Comparison of ENCODE assay signal across 8 cellular contexts in the genomic region with DNA sequence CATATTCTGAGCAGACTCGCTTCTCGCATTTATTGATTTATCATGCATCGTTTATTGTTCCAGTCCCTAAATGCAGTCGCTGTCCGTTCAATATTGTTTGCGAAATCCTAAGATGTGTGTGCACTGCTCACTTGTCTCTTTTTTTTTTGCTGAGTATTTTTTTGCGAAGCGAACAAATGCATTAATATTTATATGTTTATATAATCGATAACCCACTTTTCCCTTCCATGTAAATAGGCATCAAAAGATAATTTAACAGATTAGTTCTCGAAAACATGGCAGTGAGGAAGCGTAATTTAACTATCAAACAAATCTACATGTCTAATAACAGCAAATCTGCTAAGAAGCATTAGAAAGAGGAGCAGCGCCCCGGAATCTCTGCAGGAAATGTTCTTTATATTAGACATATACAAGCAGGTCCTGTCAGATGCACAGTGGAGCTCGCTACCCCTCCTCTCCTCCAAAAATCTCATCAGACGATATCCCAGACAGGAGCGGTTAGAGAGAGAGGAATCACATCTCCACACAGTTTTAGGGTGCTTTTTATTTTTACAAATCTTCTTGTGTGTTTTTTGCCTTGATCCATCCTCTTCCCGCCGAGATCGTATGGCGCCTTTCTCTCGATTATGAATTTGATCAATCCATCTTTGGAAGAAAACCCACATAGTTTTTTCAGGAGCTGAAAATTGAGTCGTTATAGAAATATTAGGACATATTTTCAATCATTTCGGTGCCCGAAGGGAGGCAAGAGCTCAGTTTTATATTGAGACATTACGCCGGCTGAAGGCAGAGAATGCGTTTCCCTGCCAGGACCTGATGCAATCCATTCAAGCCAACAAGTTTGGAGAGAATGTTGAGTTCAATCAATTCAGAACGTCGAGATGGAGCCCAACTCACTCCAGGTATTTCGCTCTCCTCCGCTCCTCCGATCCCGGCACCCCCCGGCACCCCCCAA. TPM values are rescaled to one million over a fixed set of nuclear protein-coding genes. Genes with fewer than 3 reads are reported as not detected.
DNase-seq lines count a peak whose midpoint lies in the region; ATAC-seq, FAIRE-seq and TF ChIP-seq lines count a peak whose summit lies in the region.

A gene with protein sequence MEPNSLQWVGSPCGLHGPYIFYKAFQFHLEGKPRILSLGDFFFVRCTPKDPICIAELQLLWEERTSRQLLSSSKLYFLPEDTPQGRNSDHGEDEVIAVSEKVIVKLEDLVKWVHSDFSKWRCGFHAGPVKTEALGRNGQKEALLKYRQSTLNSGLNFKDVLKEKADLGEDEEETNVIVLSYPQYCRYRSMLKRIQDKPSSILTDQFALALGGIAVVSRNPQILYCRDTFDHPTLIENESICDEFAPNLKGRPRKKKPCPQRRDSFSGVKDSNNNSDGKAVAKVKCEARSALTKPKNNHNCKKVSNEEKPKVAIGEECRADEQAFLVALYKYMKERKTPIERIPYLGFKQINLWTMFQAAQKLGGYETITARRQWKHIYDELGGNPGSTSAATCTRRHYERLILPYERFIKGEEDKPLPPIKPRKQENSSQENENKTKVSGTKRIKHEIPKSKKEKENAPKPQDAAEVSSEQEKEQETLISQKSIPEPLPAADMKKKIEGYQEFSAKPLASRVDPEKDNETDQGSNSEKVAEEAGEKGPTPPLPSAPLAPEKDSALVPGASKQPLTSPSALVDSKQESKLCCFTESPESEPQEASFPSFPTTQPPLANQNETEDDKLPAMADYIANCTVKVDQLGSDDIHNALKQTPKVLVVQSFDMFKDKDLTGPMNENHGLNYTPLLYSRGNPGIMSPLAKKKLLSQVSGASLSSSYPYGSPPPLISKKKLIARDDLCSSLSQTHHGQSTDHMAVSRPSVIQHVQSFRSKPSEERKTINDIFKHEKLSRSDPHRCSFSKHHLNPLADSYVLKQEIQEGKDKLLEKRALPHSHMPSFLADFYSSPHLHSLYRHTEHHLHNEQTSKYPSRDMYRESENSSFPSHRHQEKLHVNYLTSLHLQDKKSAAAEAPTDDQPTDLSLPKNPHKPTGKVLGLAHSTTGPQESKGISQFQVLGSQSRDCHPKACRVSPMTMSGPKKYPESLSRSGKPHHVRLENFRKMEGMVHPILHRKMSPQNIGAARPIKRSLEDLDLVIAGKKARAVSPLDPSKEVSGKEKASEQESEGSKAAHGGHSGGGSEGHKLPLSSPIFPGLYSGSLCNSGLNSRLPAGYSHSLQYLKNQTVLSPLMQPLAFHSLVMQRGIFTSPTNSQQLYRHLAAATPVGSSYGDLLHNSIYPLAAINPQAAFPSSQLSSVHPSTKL (plus strand): TSS at position 871 of the 955 bp plus-strand sequence. CDS start 11 bp downstream, at position 882.

- 1% methylated on average over 33 of the region's 34 CpGs for WGBS in A549 (ENCODE audit: missing lambda C conversion rate)
- WGBS in endodermal cell (ENCODE audit: insufficient coverage in 1 of 2, insufficient read length in 1 of 2), 2 experiments: 1% methylated on average over 15 to 31 of the region's 34 CpGs

- TF ChIP-seq RAD21 in A549 (conservative IDR thresholded peaks at IDR 0.05 in 1 of 2, IDR thresholded peaks at IDR 0.05 in 1 of 2): no peak

- H3K27ac Mint-ChIP-seq in activated CD8-positive, alpha-beta T cell treated with anti-CD3 and anti-CD28 coated beads, Interleukin-2, amount 10 ng/mL, durations not matched to agents 7 days and 5 days: peak within 1 kb of the TSS; percentile 97
- H3K27ac Mint-ChIP-seq in endodermal cell: peak within 1 kb of the TSS; percentile 97

- H3K4me3 ChIP-seq in A549: peak within 1 kb of the TSS; percentile 59
- H3K4me3 ChIP-seq in endodermal cell (ENCODE audit: low read length): peak within 1 kb of the TSS; percentile 91

- CTCF ChIA-PET in A549 (lab: Yijun Ruan, JAX): interaction anchor here (1.4 to 3.2 kb wide), 3 partner anchors 26 to 344 kb away, joined by 4 to 9 read pairs (median 7); no protein-coding TSS in a partner anchor
- CTCF ChIA-PET in activated CD8-positive, alpha-beta T cell treated with anti-CD3 and anti-CD28 coated beads, Interleukin-2, amount 10 ng/mL, durations not matched to agents 7 days and 5 days (lab: Charles Lee): interaction anchor here (0.7 to 6.5 kb wide), 15 partner anchors 37 to 364 kb away, joined by 3 to 57 read pairs (median 10); no protein-coding TSS in a partner anchor

- H3K4me2 ChIP-seq in A549: peak within 1 kb of the TSS; percentile 77

- H3K9me3 ChIP-seq in A549 (no peaks in the 10 kb centered on the region), endodermal cell (ENCODE audit: control insufficient read depth, low read length) (no peaks in the 10 kb centered on the region)

- H3K4me3 Mint-ChIP-seq in activated CD8-positive, alpha-beta T cell treated with anti-CD3 and anti-CD28 coated beads, Interleukin-2, amount 10 ng/mL, durations not matched to agents 7 days and 5 days: peak within 1 kb of the TSS; percentile 94
- H3K4me3 Mint-ChIP-seq in endodermal cell: peak within 1 kb of the TSS; percentile 72

- peak in 1 of 2 experiments; percentile 45; a peak in 3 of 6 replicates for ATAC-seq in A549
- no peak for ATAC-seq in activated CD8-positive, alpha-beta T cell treated with anti-CD3 and anti-CD28 coated beads, Interleukin-2, amount 10 ng/mL, durations not matched to agents 7 days and 5 days

- H3K27ac ChIP-seq in A549: peak within 1 kb of the TSS; percentile 85 to 91
- peak within 1 kb of the TSS; percentile 99 for H3K27ac ChIP-seq in endodermal cell (ENCODE audit: low read depth, low read length)

- H3K9ac ChIP-seq in endodermal cell (ENCODE audit: extremely low read depth, low read length, poor library complexity, severe bottlenecking): peak within 1 kb of the TSS; percentile 90

- H3K4me1 ChIP-seq in A549: peaks cover 45% of the 10 kb centered on the region
- H3K4me1 ChIP-seq in endodermal cell (ENCODE audit: control insufficient read depth, insufficient read depth, low read length): peaks cover 5% of the 10 kb centered on the region

- peak; percentile 68 to 83 for DNase-seq in A549 (ENCODE audit: low read depth in 1 of 2, low spot score in 1 of 2)
- DNase-seq in GM12892 (ENCODE audit: insufficient read length): no peak
- peak; percentile 26 for DNase-seq in NCI-H446 treated with DMSO at 0.1 percent for 48 hours (lab: John Stamatoyannopoulos, UW)
- peak; percentile 70 for DNase-seq in activated CD8-positive, alpha-beta T cell treated with anti-CD3 and anti-CD28 coated beads, Interleukin-2, amount 10 ng/mL, durations not matched to agents 7 days and 5 days
- DNase-seq in endodermal cell: peak; percentile 75
- peak; percentile 69 to 79 for DNase-seq in lung microvascular endothelial cell (ENCODE audit: low read depth in 2 of 2)
- peak; percentile 21 to 77 (median 36) for DNase-seq in stimulated activated naive CD4-positive, alpha-beta T cell (lab: John Stamatoyannopoulos, UW)
- DNase-seq in cortex of kidney (lab: John Stamatoyannopoulos, UW): no peak

- no peaks in the 10 kb centered on the region for H3K27me3 Mint-ChIP-seq in activated CD8-positive, alpha-beta T cell treated with anti-CD3 and anti-CD28 coated beads, Interleukin-2, amount 10 ng/mL, durations not matched to agents 7 days and 5 days (ENCODE audit: low read depth)
- peaks cover 40% of the 10 kb centered on the region for H3K27me3 Mint-ChIP-seq in endodermal cell (ENCODE audit: insufficient read depth)

- H3K9me3 Mint-ChIP-seq in activated CD8-positive, alpha-beta T cell treated with anti-CD3 and anti-CD28 coated beads, Interleukin-2, amount 10 ng/mL, durations not matched to agents 7 days and 5 days (ENCODE audit: insufficient read depth): no peaks in the 10 kb centered on the region
- no peaks in the 10 kb centered on the region for H3K9me3 Mint-ChIP-seq in endodermal cell

- POLR2A ChIA-PET in A549 (lab: Yijun Ruan, JAX): no interaction called here
- POLR2A ChIA-PET in activated CD8-positive, alpha-beta T cell treated with anti-CD3 and anti-CD28 coated beads, Interleukin-2, amount 10 ng/mL, durations not matched to agents 7 days and 5 days (lab: Charles Lee): interaction anchor here (0.6 to 6.1 kb wide), 25 partner anchors 15 to 1368 kb away, joined by 3 to 117 read pairs (median 6); no protein-coding TSS in a partner anchor

- TF ChIP-seq EP300 in A549 (IDR thresholded peaks at IDR 0.05): no peak

- peaks cover 31% of the 10 kb centered on the region for H3K27me3 ChIP-seq in endodermal cell (ENCODE audit: control insufficient read depth, insufficient read depth, low read length, poor library complexity, severe bottlenecking)

- H3K4me1 Mint-ChIP-seq in activated CD8-positive, alpha-beta T cell treated with anti-CD3 and anti-CD28 coated beads, Interleukin-2, amount 10 ng/mL, durations not matched to agents 7 days and 5 days (ENCODE audit: low read depth): peaks cover 53% of the 10 kb centered on the region
- H3K4me1 Mint-ChIP-seq in endodermal cell: peaks cover 50% of the 10 kb centered on the region

- FAIRE-seq in A549 (lab: Jason Lieb, UNC): no peak
- peak; percentile 76 for FAIRE-seq in GM12892 (lab: Jason Lieb, UNC)

- no peak for TF ChIP-seq CTCF in A549 (IDR thresholded peaks at IDR 0.05)
- TF ChIP-seq CTCF in endodermal cell (conservative IDR thresholded peaks at IDR 0.05): no peak

- no peaks in the 10 kb centered on the region for H3K36me3 ChIP-seq in endodermal cell (ENCODE audit: control insufficient read depth, insufficient read depth, low read length)

- peaks cover 9% of the 10 kb centered on the region for H3K36me3 Mint-ChIP-seq in activated CD8-positive, alpha-beta T cell treated with anti-CD3 and anti-CD28 coated beads, Interleukin-2, amount 10 ng/mL, durations not matched to agents 7 days and 5 days (ENCODE audit: low read depth)
- no peaks in the 10 kb centered on the region for H3K36me3 Mint-ChIP-seq in endodermal cell (ENCODE audit: low read depth)

- TF ChIP-seq POLR2A in A549 (IDR thresholded peaks at IDR 0.05; ENCODE audit: low read length) (no peak), GM12892 (IDR thresholded peaks at IDR 0.05; ENCODE audit: low read depth, low read length) (peak; percentile 57; the same call in 1 of the 2 replicates)

TF ChIP-seq in A549, 52 proteins besides CTCF, POLR2A, EP300 and RAD21 (continues in another document):
- TF ChIP-seq CBX2 (IDR thresholded peaks at IDR 0.05; ENCODE audit: borderline replicate concordance, low read depth): no peak

RNA-seq across cellular contexts. Expression of the gene that starts here (rescaled TPM):
- polyA plus RNA-seq in A549 (2011; rRNA removed): 1.6 and 1.7 TPM in 2 replicates
- 0.29 and 0.40 TPM in 2 replicates for polyA plus RNA-seq in A549 (2012; cell fraction: cytosol; rRNA removed)
- polyA plus RNA-seq in A549 (2012; cell fraction: nucleus; rRNA removed): 0.31 and 0.59 TPM in 2 replicates
- polyA plus RNA-seq in A549 (2017; fragmentation: RNase III; extraction: RNeasy Plus Mini Kit Qiagen cat#74134 plus additional on column Dnase treatment): 0.75 to 0.91 TPM (median 0.84 TPM) in 3 replicates
- 5.8 and 5.9 TPM in 2 replicates for polyA minus RNA-seq in A549 (2011; rRNA and poly(A)+ RNA removed)
- 15.3 TPM for polyA plus RNA-seq in GM12892 (2012; ENCODE audit: missing spikeins)
- total RNA-seq in activated CD8-positive, alpha-beta T cell treated with anti-CD3 and anti-CD28 coated beads, Interleukin-2, amount 10 ng/mL, durations not matched to agents 7 days and 5 days: 10 to 100 TPM; 18.0 to 21.6 TPM
- 1 to 10 TPM; 1.2 to 1.8 TPM for total RNA-seq in endodermal cell
- 5.5 TPM for polyA plus RNA-seq in endodermal cell (2013, experiment 1 of 2)
- 5.5 TPM for polyA plus RNA-seq in endodermal cell (2013, experiment 2 of 2)
- 7.8 and 16.1 TPM in 2 replicates for total RNA-seq in lung microvascular endothelial cell

Comparison
In these comparisons a context has a peak if more than half of its experiments do, and no peak if none do; other contexts are left out.
1. DNase-seq: peak in A549 (2 of 2), NCI-H446 treated with DMSO at 0.1 percent for 48 hours (single experiment), activated CD8-positive, alpha-beta T cell treated with anti-CD3 and anti-CD28 coated beads, Interleukin-2, amount 10 ng/mL, durations not matched to agents 7 days and 5 days (single experiment), endodermal cell (single experiment), lung microvascular endothelial cell (2 of 2) and stimulated activated naive CD4-positive, alpha-beta T cell (6 of 6); none in GM12892 (single experiment) and cortex of kidney (single experiment).